16 cellular contexts compared by ENCODE assay signal in genomic region chr2:101984656-101985055, GRCh38. TPM values are rescaled to one million over a fixed set of nuclear protein-coding genes. Genes with fewer than 3 reads are reported as not detected.
DNase-seq lines count a peak whose midpoint lies in the region; ATAC-seq and TF ChIP-seq lines count a peak whose summit lies in the region.
"Had no signal": no experiment of that assay in that cellular context is flagged by ENCODE, and none has a peak within 500 bp of the region (broad histone marks: within the 10 kb centered on the region; RNA-seq: fewer than 3 reads in every experiment).

No MANE protein-coding gene starts in this region.

- no peak for TF ChIP-seq CTCF in colonic mucosa (IDR thresholded peaks at IDR 0.05)
- TF ChIP-seq CTCF in vagina (IDR thresholded peaks at IDR 0.05): no peak

- H3K79me2 ChIP-seq in Karpas-422 (ENCODE audit: low read length) (no peaks in the 10 kb centered on the region), trophoblast cell (ENCODE audit: control insufficient read depth, insufficient read depth, low read length, poor library complexity) (no peaks in the 10 kb centered on the region)

- H3K4me3 ChIP-seq in Karpas-422 (ENCODE audit: low read length) (no peak overlapping the region), colonic mucosa (no peak overlapping the region), mucosa of rectum (ENCODE audit: low read length in 2 of 2) (no peak overlapping the region), trophoblast cell (ENCODE audit: low read depth, low read length) (no peak overlapping the region), vagina (no peak overlapping the region)
- H3K4me3 ChIP-seq: GM23338 had no signal

- no peaks in the 10 kb centered on the region for H3K27me3 ChIP-seq in Karpas-422 (ENCODE audit: low read length)
- H3K27me3 ChIP-seq in colonic mucosa: no peaks in the 10 kb centered on the region
- H3K27me3 ChIP-seq in mucosa of rectum (ENCODE audit: control insufficient read depth in 2 of 2, insufficient read depth in 2 of 2, low read length in 2 of 2): no peaks in the 10 kb centered on the region
- no peaks in the 10 kb centered on the region for H3K27me3 ChIP-seq in trophoblast cell (ENCODE audit: insufficient read depth, low read length)
- no peaks in the 10 kb centered on the region for H3K27me3 ChIP-seq in vagina
- H3K27me3 ChIP-seq: BE2C had no signal

- H2AFZ ChIP-seq in Karpas-422 (ENCODE audit: low read length) (no peak overlapping the region), trophoblast cell (ENCODE audit: insufficient read depth, low read length, poor library complexity) (no peak overlapping the region)
- H2AFZ ChIP-seq: GM23338 had no signal

- TF ChIP-seq POLR2A in vagina (IDR thresholded peaks at IDR 0.05): no peak

- DNase-seq in Karpas-422 (peak; percentile 19), colonic mucosa (no peak), trophoblast cell (no peak), hypothalamus (lab: John Stamatoyannopoulos, UW) (no peak), vagina (ENCODE audit: extremely low spot score in 2 of 2) (no peak)
- DNase-seq: BE2C; CD4-positive, alpha-beta memory T cell; DMS79 treated with DMSO at 0.1 percent for 48 hours; EL; H7 had no signal

- H3K4ac ChIP-seq in trophoblast cell (ENCODE audit: low read depth, low read length): no peak overlapping the region

- no peak overlapping the region for H2AK5ac ChIP-seq in trophoblast cell (ENCODE audit: low read length)

- intact Hi-C loops in colonic mucosa (cut with DNase I): loop anchor here (5.0 kb wide), 1 partner anchor 97 kb away; no protein-coding TSS in a partner anchor
- intact Hi-C loops in vagina (cut with DNase I): no loop called here

- no peak overlapping the region for H2BK5ac ChIP-seq in trophoblast cell (ENCODE audit: low read depth, low read length, poor library complexity)

- H4K12ac ChIP-seq in trophoblast cell (ENCODE audit: low read depth, low read length): no peak overlapping the region

- no peak overlapping the region for H2BK120ac ChIP-seq in trophoblast cell (ENCODE audit: insufficient read depth, low read length, poor library complexity)

- no peaks in the 10 kb centered on the region for H3K9me2 ChIP-seq in Karpas-422 (replicated peaks; ENCODE audit: insufficient read depth, low read length)

- no peaks in the 10 kb centered on the region for H4K20me1 ChIP-seq in Karpas-422 (ENCODE audit: insufficient read depth, low read depth, low read length)

- H3K27ac ChIP-seq in Karpas-422 (ENCODE audit: low read length) (no peak overlapping the region), colonic mucosa (peak overlapping the region; percentile 71), mucosa of rectum (ENCODE audit: low read depth in 2 of 2, low read length in 2 of 2) (peak overlapping the region; percentile 80 to 81), trophoblast cell (ENCODE audit: low read depth, low read length) (no peak overlapping the region), vagina (no peak overlapping the region)
- H3K27ac ChIP-seq: C4-2B had no signal

- no peaks in the 10 kb centered on the region for H3K4me1 ChIP-seq in Karpas-422 (ENCODE audit: low read length)
- peaks cover 13% of the 10 kb centered on the region for H3K4me1 ChIP-seq in colonic mucosa
- H3K4me1 ChIP-seq in mucosa of rectum (ENCODE audit: control insufficient read depth in 2 of 2, insufficient read depth in 2 of 2, low read length in 2 of 2): peaks cover 30 to 39% of the 10 kb centered on the region in 2 donors
- peaks cover 9 to 15% of the 10 kb centered on the region in 2 experiments for H3K4me1 ChIP-seq in trophoblast cell (ENCODE audit: control insufficient read depth in 1 of 2, insufficient read depth in 2 of 2, low read length in 2 of 2)
- H3K4me1 ChIP-seq in vagina: peaks cover 17% of the 10 kb centered on the region
- H3K4me1 ChIP-seq: BE2C had no signal

- no peak overlapping the region for H3K14ac ChIP-seq in trophoblast cell (ENCODE audit: low read length)

- no peak overlapping the region for H3K23ac ChIP-seq in trophoblast cell (ENCODE audit: low read length)

- no CpG with 5 or more reads among the region's 9 CpGs for WGBS in trophoblast cell (ENCODE audit: extremely low coverage, insufficient coverage, insufficient read length)

- H3K4me2 ChIP-seq in Karpas-422 (ENCODE audit: low read depth, low read length, poor library complexity, severe bottlenecking) (no peak overlapping the region), trophoblast cell (ENCODE audit: low read length) (no peak overlapping the region)
- H3K4me2 ChIP-seq: GM23338 had no signal

- no peak overlapping the region for H3K9ac ChIP-seq in Karpas-422 (ENCODE audit: low read length)
- peak overlapping the region in 1 of 2 donors; percentile 29 for H3K9ac ChIP-seq in colonic mucosa (ENCODE audit: low read depth in 2 of 2, low read length in 2 of 2)
- H3K9ac ChIP-seq in mucosa of rectum (ENCODE audit: low read depth in 1 of 2, low read length in 2 of 2): no peak overlapping the region
- no peak overlapping the region for H3K9ac ChIP-seq in trophoblast cell (ENCODE audit: low read length)

- peaks cover 8% of the 10 kb centered on the region for H3K79me1 ChIP-seq in trophoblast cell (ENCODE audit: low read length)

- H4K8ac ChIP-seq in trophoblast cell (ENCODE audit: low read depth, low read length): peak overlapping the region; percentile 11

- H3K36me3 ChIP-seq in Karpas-422 (ENCODE audit: insufficient read depth, low read length) (no peaks in the 10 kb centered on the region), colonic mucosa (no peaks in the 10 kb centered on the region), mucosa of rectum (ENCODE audit: control insufficient read depth in 2 of 2, insufficient read depth in 2 of 2, low read length in 2 of 2) (no peaks in the 10 kb centered on the region), trophoblast cell (ENCODE audit: control insufficient read depth in 1 of 2, insufficient read depth in 2 of 2, low read length in 2 of 2) (no peaks in the 10 kb centered on the region), vagina (no peaks in the 10 kb centered on the region)
- H3K36me3 ChIP-seq: BE2C had no signal

- ATAC-seq in GM18517 (IDR thresholded peaks at IDR 0.05; ENCODE audit: unreplicated experiment) (no peak), GM19463 (IDR thresholded peaks at IDR 0.05; ENCODE audit: unreplicated experiment) (no peak)
- ATAC-seq: GM23338 had no signal

- H4K91ac ChIP-seq in trophoblast cell (ENCODE audit: low read depth, low read length): no peak overlapping the region

- H3K18ac ChIP-seq in trophoblast cell (ENCODE audit: low read length): no peak overlapping the region

- no peak overlapping the region for H2BK12ac ChIP-seq in trophoblast cell (ENCODE audit: low read length)

- no peaks in the 10 kb centered on the region for H3K9me3 ChIP-seq in Karpas-422 (ENCODE audit: low read length)
- H3K9me3 ChIP-seq in colonic mucosa: no peaks in the 10 kb centered on the region
- H3K9me3 ChIP-seq in mucosa of rectum (ENCODE audit: control insufficient read depth in 2 of 2, low read length in 2 of 2): no peaks in the 10 kb centered on the region
- peaks cover 2% of the 10 kb centered on the region for H3K9me3 ChIP-seq in trophoblast cell (ENCODE audit: insufficient read depth, low read depth, low read length)
- H3K9me3 ChIP-seq in vagina: no peaks in the 10 kb centered on the region
- H3K9me3 ChIP-seq: BE2C had no signal

RNA-seq across cellular contexts. Expression of gene IL1R2, which starts 7.1 kb away (rescaled TPM):
- total RNA-seq in Karpas-422 (2014; rRNA removed; shearing (Covaris generic); ENCODE audit: low replicate concordance): not detected in 2 replicates
- total RNA-seq in colonic mucosa (100 to 1,000 TPM in 1 of 2 donors, 10 to 100 TPM in 1; 50.1 to 152 TPM), vagina (63.3 TPM)
- polyA plus RNA-seq in trophoblast cell (2013): 1.0 and 1.4 TPM in 2 replicates
- total RNA-seq: A172; CD4-positive, alpha-beta memory T cell; GM23338 had no signal
- polyA plus RNA-seq: GM23338 had no signal

Comparison
In these comparisons a context has a peak if more than half of its experiments do, and no peak if none do; other contexts are left out.
1. H3K27ac ChIP-seq: peak in colonic mucosa (single experiment) and mucosa of rectum (2 of 2); none in Karpas-422 (single experiment), trophoblast cell (single experiment) and vagina (single experiment).
2. RNA of gene IL1R2, which starts 7.1 kb away (total RNA-seq): 50.1 to 152 TPM in colonic mucosa and 63.3 TPM in vagina (single experiment); not detected in Karpas-422; every median in the first group is over 10 times any median in the second.